In genomic region chr1:147849097-147849873, GRCh38 we compare ENCODE assay signal across 18 cellular contexts. TPM values are rescaled to one million over a fixed set of nuclear protein-coding genes. Genes with fewer than 3 reads are reported as not detected.
DNase-seq lines count a peak whose midpoint lies in the region; ATAC-seq, FAIRE-seq and TF ChIP-seq lines count a peak whose summit lies in the region.
"Had no signal": no experiment of that assay in that cellular context is flagged by ENCODE, and none has a peak within 500 bp of the region (broad histone marks: within the 10 kb centered on the region; RNA-seq: fewer than 3 reads in every experiment).

No MANE protein-coding gene starts in this region.

- no peak overlapping the region for H3K27ac ChIP-seq in left lung
- H3K27ac ChIP-seq: pancreas, vagina had no signal

- peak; percentile 41 for DNase-seq in EL
- DNase-seq in M059J (ENCODE audit: low read depth), result peak; percentile 12
- DNase-seq in bronchial epithelial cell (ENCODE audit: low read depth), result peak; percentile 82
- DNase-seq in left lung, result no peak
- no peak for DNase-seq in head of caudate nucleus
- no peak for DNase-seq in NCI-H1092 treated with DMSO at 0.1 percent for 48 hours (lab: John Stamatoyannopoulos, UW)
- no peak for DNase-seq in H4 (ENCODE audit: low spot score)
- DNase-seq: activated CD4-positive, alpha-beta T cell treated with anti-CD3 and anti-CD28 coated beads, Interleukin-2, amount 10 ng/mL, durations not matched to agents 7 days and 5 days; activated T-cell treated with anti-CD3 and anti-CD28 coated beads, Interleukin-2, amount 50 U/mL, for 48 hours; GF-D8; left colon; MV-4-11; pancreas; stimulated activated naive CD8-positive, alpha-beta T cell treated with anti-CD3 and anti-CD28 coated beads, Interleukin-15, Interleukin-2, amounts not matched to agents 100 U/mL and 50 U/mL, for 24 hours had no signal

- TF ChIP-seq CTCF in bronchial epithelial cell (IDR thresholded peaks at IDR 0.05; ENCODE audit: insufficient read depth, low read length, severe bottlenecking) (no peak), left lung (IDR thresholded peaks at IDR 0.05) (no peak)

- intact Hi-C loops in left lung (cut with DNase I), result no loop called here
- intact Hi-C loops in head of caudate nucleus (cut with DNase I), result no loop called here

- H3K27me3 ChIP-seq in bronchial epithelial cell (ENCODE audit: control insufficient read depth, insufficient read depth, low read length) (no peaks in the 10 kb centered on the region), left lung (no peaks in the 10 kb centered on the region)
- H3K27me3 ChIP-seq: pancreas, vagina had no signal

- ATAC-seq in left lung (peak; percentile 54), HG03342 (IDR thresholded peaks at IDR 0.05; ENCODE audit: unreplicated experiment) (no peak)
- ATAC-seq: HepG2; left colon; pancreas; stimulated activated naive CD8-positive, alpha-beta T cell treated with anti-CD3 and anti-CD28 coated beads, Interleukin-15, Interleukin-2, amounts not matched to agents 100 U/mL and 50 U/mL, for 24 hours had no signal

- no peaks in the 10 kb centered on the region for H3K4me1 ChIP-seq in left lung
- H3K4me1 ChIP-seq: pancreas, vagina had no signal

- no peak for FAIRE-seq in bronchial epithelial cell (lab: Jason Lieb, UNC)
- FAIRE-seq: HepG2, pancreas had no signal

- H3K9me3 ChIP-seq in left lung, result no peaks in the 10 kb centered on the region
- H3K9me3 ChIP-seq: pancreas, vagina had no signal

- H3K4me3 ChIP-seq in bronchial epithelial cell (ENCODE audit: low read depth, low read length) (no peak overlapping the region), left lung (no peak overlapping the region)
- H3K4me3 ChIP-seq: pancreas, vagina had no signal

- no peaks in the 10 kb centered on the region for H3K36me3 ChIP-seq in bronchial epithelial cell (ENCODE audit: control insufficient read depth, insufficient read depth, low read length)
- no peaks in the 10 kb centered on the region for H3K36me3 ChIP-seq in left lung
- H3K36me3 ChIP-seq: pancreas, vagina had no signal

RNA-seq across cellular contexts. Expression of gene GJA8, which starts 53.3 kb away (rescaled TPM):
- total RNA-seq in M059J (2014; rRNA removed; shearing (Covaris generic)), result not detected in 2 replicates
- not detected in 2 replicates for total RNA-seq in bronchial epithelial cell
- total RNA-seq in left lung, result not detected
- total RNA-seq in H4 (2014; rRNA removed; shearing (Covaris generic)), result not detected in 2 replicates
- total RNA-seq: activated CD4-positive, alpha-beta T cell treated with anti-CD3 and anti-CD28 coated beads, Interleukin-2, amount 10 ng/mL, durations not matched to agents 7 days and 5 days; cerebellum; HepG2; left colon; pancreas; vagina had no signal

Comparison
In these comparisons a context has a peak if more than half of its experiments do, and no peak if none do; other contexts are left out.
1. DNase-seq: peak in EL (single experiment), M059J (single experiment) and bronchial epithelial cell (single experiment); none in left lung (0 of 2), head of caudate nucleus (0 of 42), NCI-H1092 treated with DMSO at 0.1 percent for 48 hours (single experiment) and H4 (single experiment).